1 cellular context compared by ENCODE assay signal in genomic region chr3:156614642-156615511, GRCh38.
TF ChIP-seq lines count a peak whose summit lies in the region.

No MANE protein-coding gene starts in this region.

TF ChIP-seq in SK-N-SH, 30 proteins besides CTCF, POLR2A, EP300 and RAD21 (continued from another document):
- TF ChIP-seq USF1 (IDR thresholded peaks at IDR 0.05; ENCODE audit: borderline replicate concordance, low read depth) (no peak), FOXJ3 (CRISPR knock-in tag; IDR thresholded peaks at IDR 0.05) (no peak), PBX3 (IDR thresholded peaks at IDR 0.05) (no peak), POLR2AphosphoS5 (IDR thresholded peaks at IDR 0.05; ENCODE audit: low read depth, low read length) (no peak), REST (IDR thresholded peaks at IDR 0.05; ENCODE audit: low read depth, low read length) (no peak)
TF ChIP-seq in SK-N-SH: peak in this region for 0.
